22 cellular contexts compared by ENCODE assay signal in genomic region chr6:9316831-9317230, GRCh38.
DNase-seq lines count a peak whose midpoint lies in the region; ATAC-seq, FAIRE-seq and TF ChIP-seq lines count a peak whose summit lies in the region.
"Had no signal": no experiment of that assay in that cellular context is flagged by ENCODE, and none has a peak within 500 bp of the region (broad histone marks: within the 10 kb centered on the region; RNA-seq: fewer than 3 reads in every experiment).

No MANE protein-coding gene starts in this region.

- CTCF ChIA-PET in activated CD8-positive, alpha-beta T cell treated with anti-CD3 and anti-CD28 coated beads for 36 hours (lab: Charles Lee): no interaction called here

- no peak overlapping the region for H3K4me3 ChIP-seq in AG10803 (ENCODE audit: low read length)

- H3K36me3 Mint-ChIP-seq in activated CD8-positive, alpha-beta T cell treated with anti-CD3 and anti-CD28 coated beads for 36 hours (ENCODE audit: low read depth): no peaks in the 10 kb centered on the region
- H3K36me3 Mint-ChIP-seq: CD8-positive, alpha-beta T cell; T-cell had no signal

- TF ChIP-seq POLR2A in GM12892 (IDR thresholded peaks at IDR 0.05; ENCODE audit: low read depth, low read length): no peak

- TF ChIP-seq CTCF in AG10803 (conservative IDR thresholded peaks at IDR 0.05; ENCODE audit: low read length): no peak
- TF ChIP-seq CTCF in activated CD8-positive, alpha-beta T cell treated with anti-CD3 and anti-CD28 coated beads for 36 hours (IDR thresholded peaks at IDR 0.05): no peak

- no peaks in the 10 kb centered on the region for H3K4me1 Mint-ChIP-seq in activated CD8-positive, alpha-beta T cell treated with anti-CD3 and anti-CD28 coated beads for 36 hours (ENCODE audit: low read depth)
- H3K4me1 Mint-ChIP-seq: B cell, T-cell had no signal

- H3K9me3 Mint-ChIP-seq in activated CD8-positive, alpha-beta T cell treated with anti-CD3 and anti-CD28 coated beads for 36 hours: peaks cover 1% of the 10 kb centered on the region

- DNase-seq in AG10803 (ENCODE audit: low read depth) (peak; percentile 29), LHCN-M2 (ENCODE audit: low read depth) (peak; percentile 29), dedifferentiated amniotic fluid mesenchymal stem cell (ENCODE audit: extremely low spot score) (peak; percentile 86), myocyte (ENCODE audit: low read depth) (peak; percentile 46), NCI-H187 treated with DMSO at 0.1 percent for 48 hours (lab: John Stamatoyannopoulos, UW) (no peak), SHP77 treated with DMSO at 0.1 percent for 48 hours (lab: John Stamatoyannopoulos, UW) (no peak), GM12892 (ENCODE audit: insufficient read length) (no peak)
- no peak for DNase-seq in activated CD8-positive, alpha-beta T cell treated with anti-CD3 and anti-CD28 coated beads for 36 hours
- DNase-seq: Calu3; CD8-positive, alpha-beta T cell; DMS153; H7; NCI-H1092 treated with DMSO at 0.1 percent for 48 hours; NCI-H1436; NCI-H187; NCI-H2171 treated with DMSO at 0.1 percent for 48 hours; NCI-H345; NCI-H510A treated with DMSO at 0.1 percent for 48 hours; PC-3; T-cell had no signal

- intact Hi-C loops in activated CD8-positive, alpha-beta T cell treated with anti-CD3 and anti-CD28 coated beads for 36 hours (cut with micrococcal nuclease): no loop called here

- no peak overlapping the region for H3K4me3 Mint-ChIP-seq in activated CD8-positive, alpha-beta T cell treated with anti-CD3 and anti-CD28 coated beads for 36 hours
- H3K4me3 Mint-ChIP-seq: B cell; CD8-positive, alpha-beta T cell; T-cell had no signal

- FAIRE-seq in GM12892 (lab: Jason Lieb, UNC): no peak

- ATAC-seq in activated CD8-positive, alpha-beta T cell treated with anti-CD3 and anti-CD28 coated beads for 36 hours: no peak
- ATAC-seq: CD8-positive, alpha-beta T cell; PC-3; Right ventricle myocardium inferior; T-cell had no signal

- POLR2A ChIA-PET in activated CD8-positive, alpha-beta T cell treated with anti-CD3 and anti-CD28 coated beads for 36 hours (lab: Charles Lee): no interaction called here

- H3K27ac Mint-ChIP-seq in activated CD8-positive, alpha-beta T cell treated with anti-CD3 and anti-CD28 coated beads for 36 hours: no peak overlapping the region
- H3K27ac Mint-ChIP-seq: B cell; CD8-positive, alpha-beta T cell; T-cell had no signal

- no peaks in the 10 kb centered on the region for H3K27me3 Mint-ChIP-seq in activated CD8-positive, alpha-beta T cell treated with anti-CD3 and anti-CD28 coated beads for 36 hours
- H3K27me3 Mint-ChIP-seq: B cell, T-cell had no signal

Comparison
In these comparisons a context has a peak if more than half of its experiments do, and no peak if none do; other contexts are left out.
1. DNase-seq: peak in AG10803 (single experiment), LHCN-M2 (single experiment), dedifferentiated amniotic fluid mesenchymal stem cell (single experiment) and myocyte (single experiment); none in NCI-H187 treated with DMSO at 0.1 percent for 48 hours (single experiment), SHP77 treated with DMSO at 0.1 percent for 48 hours (single experiment), GM12892 (single experiment) and activated CD8-positive, alpha-beta T cell treated with anti-CD3 and anti-CD28 coated beads for 36 hours (single experiment).